22 cellular contexts compared by ENCODE assay signal in the genomic region with DNA sequence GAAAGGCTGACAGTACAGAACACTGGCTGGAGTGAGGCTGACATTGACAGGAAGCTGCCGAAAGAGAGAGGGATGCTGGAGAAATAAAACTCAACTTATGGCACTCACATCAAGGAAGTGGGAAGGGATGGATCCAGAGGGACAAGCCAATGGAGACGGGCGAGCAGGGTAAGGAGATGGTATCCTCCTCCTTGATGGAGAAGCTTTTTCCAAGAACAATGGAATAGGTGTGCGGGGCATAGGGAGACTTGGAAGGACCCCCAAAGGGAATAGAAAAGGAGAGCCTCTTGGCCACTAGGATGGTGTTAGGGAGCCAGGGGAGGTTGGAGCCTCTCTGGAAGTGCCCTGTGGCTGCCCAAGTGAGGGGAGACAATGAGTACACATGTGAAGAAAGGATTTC.
"Had no signal": no experiment of that assay in that cellular context is flagged by ENCODE, and none has a peak within 500 bp of the region (broad histone marks: within the 10 kb centered on the region; RNA-seq: fewer than 3 reads in every experiment).

No MANE protein-coding gene starts in this region.

- H3K4me3 ChIP-seq: breast epithelium, esophagus squamous epithelium, ovary, skin epidermis, stomach, thyroid gland, upper lobe of left lung had no signal

- H3K27me3 Mint-ChIP-seq: naive thymus-derived CD4-positive, alpha-beta T cell; progenitor cell of endocrine pancreas had no signal

- DNase-seq: activated effector memory CD4-positive, alpha-beta T cell treated with Interleukin-2 at 50 U/mL for 16 hours; activated T-cell treated with anti-CD3 and anti-CD28 coated beads for 4 hours; amygdala; central memory CD4-positive, alpha-beta T cell; esophagus squamous epithelium; foreskin melanocyte; left cardiac atrium; left ventricle myocardium superior; mammary epithelial cell; ovary; stomach; thyroid gland; upper lobe of left lung had no signal

- H3K9me3 ChIP-seq: breast epithelium, esophagus squamous epithelium, ovary, stomach, thyroid gland, upper lobe of left lung had no signal

- H3K36me3 Mint-ChIP-seq: stimulated activated effector memory CD8-positive, alpha-beta T cell treated with anti-CD3 and anti-CD28 coated beads, Interleukin-12 subunit alpha, Interleukin-12 subunit beta, amount 100 ng/mL, for 72 hours had no signal

- H3K27ac ChIP-seq: breast epithelium, esophagus squamous epithelium, ovary, skin epidermis, stomach, thyroid gland, upper lobe of left lung had no signal

- H3K4me1 ChIP-seq: breast epithelium, esophagus squamous epithelium, stomach, thyroid gland, upper lobe of left lung had no signal

- ATAC-seq: left cardiac atrium, left ventricle myocardium superior, sciatic nerve had no signal

- H3K36me3 ChIP-seq: breast epithelium, ovary, stomach, thyroid gland, upper lobe of left lung had no signal

- H3K27ac Mint-ChIP-seq: activated T-cell treated with anti-CD3 and anti-CD28 coated beads, Interleukin-2, amount 50 U/mL, for 72 hours; mesothelial cell of epicardium; naive thymus-derived CD4-positive, alpha-beta T cell; progenitor cell of endocrine pancreas; stimulated activated effector memory CD8-positive, alpha-beta T cell treated with anti-CD3 and anti-CD28 coated beads, Interleukin-12 subunit alpha, Interleukin-12 subunit beta, amount 100 ng/mL, for 72 hours; T-helper 2 cell treated with Interferon-gamma antibody and Interleukin-4, amounts not matched to agents 5 μg/mL and 100 μg/mL, for 36 hours had no signal

- H3K27me3 ChIP-seq: breast epithelium, esophagus squamous epithelium, ovary, stomach, thyroid gland, upper lobe of left lung had no signal

- H3K4me1 Mint-ChIP-seq: mesothelial cell of epicardium had no signal

- H3K9me3 Mint-ChIP-seq: activated T-cell treated with anti-CD3 and anti-CD28 coated beads, Interleukin-2, amount 50 U/mL, for 72 hours; mesothelial cell of epicardium; stimulated activated effector memory CD8-positive, alpha-beta T cell treated with anti-CD3 and anti-CD28 coated beads, Interleukin-12 subunit alpha, Interleukin-12 subunit beta, amount 100 ng/mL, for 72 hours; T-helper 2 cell treated with Interferon-gamma antibody and Interleukin-4, amounts not matched to agents 5 μg/mL and 100 μg/mL, for 36 hours had no signal

- H3K4me3 Mint-ChIP-seq: activated T-cell treated with anti-CD3 and anti-CD28 coated beads, Interleukin-2, amount 50 U/mL, for 72 hours; mesothelial cell of epicardium; naive thymus-derived CD4-positive, alpha-beta T cell; stimulated activated effector memory CD8-positive, alpha-beta T cell treated with anti-CD3 and anti-CD28 coated beads, Interleukin-12 subunit alpha, Interleukin-12 subunit beta, amount 100 ng/mL, for 72 hours; T-helper 2 cell treated with Interferon-gamma antibody and Interleukin-4, amounts not matched to agents 5 μg/mL and 100 μg/mL, for 36 hours had no signal
